ENCODE assay signal across 31 cellular contexts in the genomic region with DNA sequence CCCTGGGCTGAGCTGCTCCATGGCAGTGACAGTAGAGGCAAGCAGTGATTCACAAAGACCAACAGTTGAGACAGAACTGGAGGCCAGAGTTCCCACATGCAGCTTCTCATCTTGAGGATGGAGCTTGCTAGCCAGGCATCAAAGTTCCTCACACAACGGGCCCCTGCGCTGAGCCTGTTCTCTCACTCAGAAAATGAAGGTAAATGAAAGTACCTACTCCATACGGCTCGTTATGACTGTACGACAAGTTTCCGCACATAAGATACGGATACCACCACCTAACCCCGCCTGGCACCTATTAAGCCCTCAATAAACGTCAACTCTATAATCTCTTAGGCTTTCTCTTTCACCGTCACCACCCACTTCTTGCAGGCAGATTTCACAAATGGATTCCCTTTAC. TPM values are rescaled to one million over a fixed set of nuclear protein-coding genes. Genes with fewer than 3 reads are reported as not detected.
A peak's percentile ranks its signal among the peaks of the same experiment; 100 is the strongest.
DNase-seq lines count a peak whose midpoint lies in the region; ATAC-seq, FAIRE-seq and TF ChIP-seq lines count a peak whose summit lies in the region.
"Had no signal": no experiment of that assay in that cellular context is flagged by ENCODE, and none has a peak within 500 bp of the region (broad histone marks: within the 10 kb centered on the region; RNA-seq: fewer than 3 reads in every experiment).

No MANE protein-coding gene starts in this region.

- no peak for TF ChIP-seq POLR2A in H1 (IDR thresholded peaks at IDR 0.05; ENCODE audit: control extremely low read depth in 1 of 2, low read depth in 2 of 2, low read length in 2 of 2)
- TF ChIP-seq POLR2A in suprapubic skin (IDR thresholded peaks at IDR 0.05): no peak

- H3K9me3 Mint-ChIP-seq in activated naive CD4-positive, alpha-beta T cell treated with anti-CD3 and anti-CD28 coated beads for 36 hours: no peaks in the 10 kb centered on the region
- H3K9me3 Mint-ChIP-seq in activated naive CD4-positive, alpha-beta T cell treated with anti-CD3 and anti-CD28 coated beads, Interleukin-2, amount 10 ng/mL, durations not matched to agents 7 days and 5 days: no peaks in the 10 kb centered on the region
- H3K9me3 Mint-ChIP-seq: effector memory CD8-positive, alpha-beta T cell; stimulated activated naive CD8-positive, alpha-beta T cell treated with anti-CD3 and anti-CD28 coated beads, Interleukin-15, Interleukin-2, amounts not matched to agents 100 ng/mL and 50 ng/mL, for 24 hours had no signal

- 92% methylated on average over 10 of the region's 10 CpGs; no CpG with 5 or more reads in 1 of the 2 experiments for WGBS in H1 (ENCODE audit: extremely low coverage in 1 of 2, insufficient coverage in 1 of 2, insufficient read length in 1 of 2, insufficient replicate concordance in 2 of 2, low coverage in 1 of 2, low lambda C conversion rate in 2 of 2, missing lambda C conversion rate in 1 of 2), 2 experiments
- 78% methylated on average over 10 of the region's 10 CpGs for WGBS in suprapubic skin
- WGBS in mesenchymal stem cell: 93% methylated on average over 10 of the region's 10 CpGs

- TF ChIP-seq EP300 in H1 (IDR thresholded peaks at IDR 0.05; ENCODE audit: borderline replicate concordance in 1 of 2, low read depth in 2 of 2, low read length in 2 of 2): no peak
- TF ChIP-seq EP300 in suprapubic skin (IDR thresholded peaks at IDR 0.05): no peak

- H3K36me3 ChIP-seq in RWPE2 (ENCODE audit: low read depth) (peaks cover 47% of the 10 kb centered on the region), H1 (ENCODE audit: control insufficient read depth in 2 of 4, insufficient read depth in 4 of 4, low read length in 3 of 4) (peaks cover 28 to 49% (median 42%) of the 10 kb centered on the region in 4 experiments), suprapubic skin (peaks cover 43% of the 10 kb centered on the region), mesenchymal stem cell (ENCODE audit: control insufficient read depth in 1 of 2, insufficient read depth in 2 of 2, low read depth in 1 of 2, low read length in 2 of 2) (peaks cover 59% of the 10 kb centered on the region in 2 experiments)

- peaks cover 34% of the 10 kb centered on the region for H3K4me1 Mint-ChIP-seq in activated naive CD4-positive, alpha-beta T cell treated with anti-CD3 and anti-CD28 coated beads for 36 hours (ENCODE audit: low read depth)
- H3K4me1 Mint-ChIP-seq in activated naive CD4-positive, alpha-beta T cell treated with anti-CD3 and anti-CD28 coated beads, Interleukin-2, amount 10 ng/mL, durations not matched to agents 7 days and 5 days: peaks cover 37% of the 10 kb centered on the region

- POLR2A ChIA-PET in H1 (lab: Charles Lee; ENCODE audit: partially characterized antibody): interaction anchor here (0.6 to 5.8 kb wide), 6 partner anchors 12 to 171 kb away, joined by 3 to 34 read pairs (median 4); a partner anchor contains a TSS

- peak overlapping the region; percentile 20 for H3K27ac Mint-ChIP-seq in activated naive CD4-positive, alpha-beta T cell treated with anti-CD3 and anti-CD28 coated beads for 36 hours
- H3K27ac Mint-ChIP-seq in activated naive CD4-positive, alpha-beta T cell treated with anti-CD3 and anti-CD28 coated beads, Interleukin-2, amount 10 ng/mL, durations not matched to agents 7 days and 5 days: no peak overlapping the region

- peaks cover 0 to 12% of the 10 kb centered on the region in 2 experiments for H4K20me1 ChIP-seq in H1 (replicated peaks in 1 of 2; ENCODE audit: control insufficient read depth in 1 of 2, insufficient read depth in 2 of 2, low read length in 2 of 2)

- TF ChIP-seq CTCF in RWPE2 (IDR thresholded peaks at IDR 0.05; ENCODE audit: poor library complexity, severe bottlenecking): no peak
- TF ChIP-seq CTCF in H1 (IDR thresholded peaks at IDR 0.05; ENCODE audit: control extremely low read depth in 1 of 3, insufficient read depth in 1 of 3, low read depth in 1 of 3, low read length in 3 of 3): no peak
- TF ChIP-seq CTCF in suprapubic skin (IDR thresholded peaks at IDR 0.05): no peak

- no peak overlapping the region for H2BK20ac ChIP-seq in H1 (ENCODE audit: low read length)

- H3K4ac ChIP-seq in H1 (replicated peaks; ENCODE audit: insufficient read length, low read depth, low read length) (no peak overlapping the region), mesenchymal stem cell (ENCODE audit: low read depth in 1 of 2, low read length in 2 of 2) (no peak overlapping the region)

- H4K5ac ChIP-seq in H1 (ENCODE audit: insufficient read length, low read depth, low read length): no peak overlapping the region

- H3K14ac ChIP-seq in H1 (ENCODE audit: insufficient read length) (no peak overlapping the region), mesenchymal stem cell (ENCODE audit: low read length in 2 of 2) (no peak overlapping the region)

- no peak for FAIRE-seq in H1 (lab: Jason Lieb, UNC)
- FAIRE-seq: A549 had no signal

- ATAC-seq in RWPE2 (ENCODE audit: low read depth): no peak
- ATAC-seq: A549; effector memory CD8-positive, alpha-beta T cell; right cardiac atrium had no signal

- H4K8ac ChIP-seq in H1 (ENCODE audit: extremely low read depth, insufficient read depth, low read length) (no peak overlapping the region), mesenchymal stem cell (ENCODE audit: low read length) (no peak overlapping the region)

- TF ChIP-seq RAD21 in H1 (IDR thresholded peaks at IDR 0.05 in 1 of 2, conservative IDR thresholded peaks at IDR 0.05 in 1 of 2; ENCODE audit: low read depth in 2 of 2, low read length in 2 of 2): no peak

- H3K23me2 ChIP-seq in H1 (ENCODE audit: low read depth, low read length): 0 out of 2 replicates have a peak, but pooled peaks cover 1% of the 10 kb centered on the region

- no peak overlapping the region for H3K56ac ChIP-seq in H1 (replicated peaks; ENCODE audit: insufficient read length, low read depth, low read length)

- H3K36me3 Mint-ChIP-seq in activated naive CD4-positive, alpha-beta T cell treated with anti-CD3 and anti-CD28 coated beads for 36 hours (ENCODE audit: low read depth): peaks cover 10% of the 10 kb centered on the region
- H3K36me3 Mint-ChIP-seq in activated naive CD4-positive, alpha-beta T cell treated with anti-CD3 and anti-CD28 coated beads, Interleukin-2, amount 10 ng/mL, durations not matched to agents 7 days and 5 days: peaks cover 20% of the 10 kb centered on the region

- no peak overlapping the region for H2BK15ac ChIP-seq in H1 (ENCODE audit: low read length)
- H2BK15ac ChIP-seq in mesenchymal stem cell (ENCODE audit: low read depth, poor library complexity, severe bottlenecking): no peak overlapping the region

- H3K27me3 ChIP-seq in RWPE2 (ENCODE audit: insufficient read depth, poor library complexity, severe bottlenecking) (no peaks in the 10 kb centered on the region), H1 (replicated peaks in 1 of 4; ENCODE audit: control insufficient read depth in 3 of 4, extremely low read depth in 1 of 4, insufficient read depth in 3 of 4, low read length in 3 of 4) (no peaks in the 10 kb centered on the region), suprapubic skin (no peaks in the 10 kb centered on the region), mesenchymal stem cell (ENCODE audit: control insufficient read depth in 1 of 2, insufficient read depth in 1 of 2, low read length in 2 of 2) (no peaks in the 10 kb centered on the region)
- H3K27me3 ChIP-seq: cardiac muscle cell had no signal

- no peak overlapping the region for H3K9ac ChIP-seq in H1 (replicated peaks in 1 of 4; ENCODE audit: extremely low read depth in 1 of 4, low read depth in 3 of 4, low read length in 3 of 4)
- no peak overlapping the region for H3K9ac ChIP-seq in mesenchymal stem cell (ENCODE audit: low read length)

- CTCF ChIA-PET in activated naive CD4-positive, alpha-beta T cell treated with anti-CD3 and anti-CD28 coated beads for 36 hours (lab: Charles Lee): interaction anchor here (0.8 to 9.9 kb wide), 4 partner anchors 11 to 45 kb away, joined by 4 to 159 read pairs (median 6); a partner anchor contains a TSS
- CTCF ChIA-PET in activated naive CD4-positive, alpha-beta T cell treated with anti-CD3 and anti-CD28 coated beads, Interleukin-2, amount 10 ng/mL, durations not matched to agents 7 days and 5 days (lab: Charles Lee): interaction anchor here (0.6 to 15.7 kb wide), 6 partner anchors 7 to 85 kb away, joined by 3 to 255 read pairs (median 7); a partner anchor contains a TSS
- CTCF ChIA-PET in H1 (lab: Charles Lee; ENCODE audit: partially characterized antibody): interaction anchor here (0.9 to 21.6 kb wide), 5 partner anchors 6 to 157 kb away, joined by 3 to 358 read pairs (median 37); a partner anchor contains a TSS

- H2AK5ac ChIP-seq in H1 (ENCODE audit: low read depth, low read length) (no peak overlapping the region), mesenchymal stem cell (ENCODE audit: low read length, severe bottlenecking) (no peak overlapping the region)

- no peak overlapping the region for H3K4me3 Mint-ChIP-seq in activated naive CD4-positive, alpha-beta T cell treated with anti-CD3 and anti-CD28 coated beads for 36 hours
- H3K4me3 Mint-ChIP-seq in activated naive CD4-positive, alpha-beta T cell treated with anti-CD3 and anti-CD28 coated beads, Interleukin-2, amount 10 ng/mL, durations not matched to agents 7 days and 5 days: no peak overlapping the region
- H3K4me3 Mint-ChIP-seq: effector memory CD8-positive, alpha-beta T cell; stimulated activated naive CD8-positive, alpha-beta T cell treated with anti-CD3 and anti-CD28 coated beads, Interleukin-15, Interleukin-2, amounts not matched to agents 100 ng/mL and 50 ng/mL, for 24 hours had no signal

- H3K79me2 ChIP-seq in H1 (ENCODE audit: control insufficient read depth in 1 of 2, insufficient read depth in 2 of 2, low read length in 2 of 2): no peaks in the 10 kb centered on the region

- DNase-seq in activated naive CD4-positive, alpha-beta T cell treated with anti-CD3 and anti-CD28 coated beads for 36 hours: no peak
- no peak for DNase-seq in activated naive CD4-positive, alpha-beta T cell treated with anti-CD3 and anti-CD28 coated beads, Interleukin-2, amount 10 ng/mL, durations not matched to agents 7 days and 5 days
- DNase-seq in RWPE2 (ENCODE audit: low spot score) (no peak), H1 (ENCODE audit: low read depth in 1 of 2, low spot score in 2 of 2) (no peak), suprapubic skin (ENCODE audit: low spot score in 2 of 2) (no peak), H4 (ENCODE audit: low spot score) (no peak), mesenchymal stem cell (no peak), activated gamma-delta T cell (lab: John Stamatoyannopoulos, UW) (no peak)
- DNase-seq: activated CD4-positive, CD25-positive, alpha-beta regulatory T cell; aorta; effector memory CD8-positive, alpha-beta T cell; glutamatergic neuron; HCEC 1CT; KBM-7; left ventricle myocardium inferior; mesendoderm; NCI-H1092 treated with DMSO at 0.1 percent for 48 hours; NCI-H1694 treated with DMSO at 0.1 percent for 48 hours; NCI-H510A; posterior cingulate gyrus; RPMI8226; stimulated activated CD4-positive, alpha-beta T cell treated with anti-CD3 and anti-CD28 coated beads, Interleukin-2, amount 100 ng/mL, for 24 hours; T-helper 1 cell had no signal

- H2BK12ac ChIP-seq in H1 (ENCODE audit: low read depth, low read length) (no peak overlapping the region), mesenchymal stem cell (ENCODE audit: low read length in 2 of 2) (no peak overlapping the region)

- H3K9me3 ChIP-seq in RWPE2 (ENCODE audit: severe bottlenecking) (no peaks in the 10 kb centered on the region), H1 (ENCODE audit: insufficient read depth in 2 of 2, low read depth in 1 of 2, low read length in 1 of 2) (no peaks in the 10 kb centered on the region), suprapubic skin (no peaks in the 10 kb centered on the region), mesenchymal stem cell (ENCODE audit: control insufficient read depth, low read length) (no peaks in the 10 kb centered on the region)
- H3K9me3 ChIP-seq: A549, left ventricle myocardium inferior, thoracic aorta had no signal

- H3K4me3 ChIP-seq in RWPE2 (ENCODE audit: severe bottlenecking) (no peak overlapping the region), H1 (ENCODE audit: extremely low read depth in 1 of 4, insufficient read depth in 2 of 4, low read depth in 3 of 4, low read length in 4 of 4) (no peak overlapping the region), suprapubic skin (no peak overlapping the region), mesenchymal stem cell (ENCODE audit: insufficient read depth in 1 of 2, low read depth in 1 of 2, low read length in 2 of 2) (no peak overlapping the region)
- H3K4me3 ChIP-seq: A549, cardiac muscle cell, coronary artery, left ventricle myocardium inferior, thoracic aorta had no signal

- H3K27me3 Mint-ChIP-seq in activated naive CD4-positive, alpha-beta T cell treated with anti-CD3 and anti-CD28 coated beads for 36 hours (ENCODE audit: low read depth): no peaks in the 10 kb centered on the region
- H3K27me3 Mint-ChIP-seq in activated naive CD4-positive, alpha-beta T cell treated with anti-CD3 and anti-CD28 coated beads, Interleukin-2, amount 10 ng/mL, durations not matched to agents 7 days and 5 days: no peaks in the 10 kb centered on the region
- H3K27me3 Mint-ChIP-seq: effector memory CD8-positive, alpha-beta T cell; stimulated activated naive CD8-positive, alpha-beta T cell treated with anti-CD3 and anti-CD28 coated beads, Interleukin-15, Interleukin-2, amounts not matched to agents 100 ng/mL and 50 ng/mL, for 24 hours had no signal

- H3K23ac ChIP-seq in H1 (ENCODE audit: insufficient read length) (no peak overlapping the region), mesenchymal stem cell (ENCODE audit: low read length in 2 of 2) (no peak overlapping the region)

- intact Hi-C loops in activated naive CD4-positive, alpha-beta T cell treated with anti-CD3 and anti-CD28 coated beads for 36 hours (cut with micrococcal nuclease): no loop called here

- H2AFZ ChIP-seq in H1 (ENCODE audit: low read length): no peak overlapping the region
- no peak overlapping the region for H2AFZ ChIP-seq in mesenchymal stem cell (ENCODE audit: low read depth, low read length)

- no peak overlapping the region for H3K4me2 ChIP-seq in H1 (ENCODE audit: insufficient read depth in 1 of 2, low read depth in 2 of 2, low read length in 2 of 2)
- no peak overlapping the region for H3K4me2 ChIP-seq in mesenchymal stem cell (ENCODE audit: low read length, poor library complexity, severe bottlenecking)
- H3K4me2 ChIP-seq: A549 had no signal

- H2BK120ac ChIP-seq in H1 (replicated peaks; ENCODE audit: low read depth, low read length) (no peak overlapping the region), mesenchymal stem cell (ENCODE audit: low read depth, low read length) (no peak overlapping the region)

- no peak overlapping the region for H3K18ac ChIP-seq in H1 (ENCODE audit: extremely low read depth, low read length)
- H3K18ac ChIP-seq in mesenchymal stem cell (ENCODE audit: low read depth in 1 of 2, low read length in 2 of 2): no peak overlapping the region

- H3K79me1 ChIP-seq in H1 (ENCODE audit: low read depth, low read length): no peaks in the 10 kb centered on the region
- H3K79me1 ChIP-seq in mesenchymal stem cell (replicated peaks; ENCODE audit: low read length, poor library complexity, severe bottlenecking): peaks cover 14% of the 10 kb centered on the region

- H4K91ac ChIP-seq in H1 (replicated peaks; ENCODE audit: insufficient read length, low read length) (no peak overlapping the region), mesenchymal stem cell (ENCODE audit: low read length) (no peak overlapping the region)

- H3K4me1 ChIP-seq in RWPE2 (ENCODE audit: insufficient read depth, poor library complexity, severe bottlenecking) (peaks cover 36% of the 10 kb centered on the region), H1 (replicated peaks in 1 of 4; ENCODE audit: control insufficient read depth in 3 of 4, insufficient read depth in 4 of 4, low read length in 3 of 4) (no peaks in the 10 kb centered on the region), suprapubic skin (peaks cover 56% of the 10 kb centered on the region), mesenchymal stem cell (ENCODE audit: control insufficient read depth, insufficient read depth, low read depth, low read length) (peaks cover 2% of the 10 kb centered on the region)
- H3K4me1 ChIP-seq: left ventricle myocardium inferior had no signal

- H2BK5ac ChIP-seq in H1 (ENCODE audit: low read depth, low read length): no peak overlapping the region
- H2BK5ac ChIP-seq in mesenchymal stem cell (ENCODE audit: low read depth, low read length, poor library complexity, severe bottlenecking): no peak overlapping the region

- peak overlapping the region; percentile 79 for H3K27ac ChIP-seq in RWPE2 (ENCODE audit: poor library complexity, severe bottlenecking)
- H3K27ac ChIP-seq in H1 (ENCODE audit: low read depth, low read length): no peak overlapping the region
- peak overlapping the region; percentile 9 for H3K27ac ChIP-seq in suprapubic skin
- no peak overlapping the region for H3K27ac ChIP-seq in mesenchymal stem cell (ENCODE audit: low read length, poor library complexity, severe bottlenecking)
- H3K27ac ChIP-seq: A549, cardiac muscle cell, coronary artery, left ventricle myocardium inferior, thoracic aorta had no signal

RNA-seq across cellular contexts. Expression of a gene that starts 12.9 kb away (rescaled TPM):
- 10 to 100 TPM; 38.2 to 38.6 TPM for total RNA-seq in activated naive CD4-positive, alpha-beta T cell treated with anti-CD3 and anti-CD28 coated beads for 36 hours
- total RNA-seq in H1 (2021; fragmentation: NEBNext Ultra II Directional; extraction: Animal tissue kit (Norgen Biotek cat#: 25700)): 55.0 and 57.9 TPM in 2 replicates
- 44.0 and 50.5 TPM in 2 replicates for polyA plus RNA-seq in H1 (2011; rRNA removed)
- 35.5 TPM for polyA plus RNA-seq in H1 (2011; cell fraction: cytosol; rRNA removed)
- 96.6 TPM for polyA plus RNA-seq in H1 (2011; cell fraction: nucleus; rRNA removed)
- 44.3 to 55.6 TPM (median 49.2 TPM) in 4 replicates for polyA plus RNA-seq in H1 (2012, experiment 1 of 2)
- 61.6 TPM for polyA plus RNA-seq in H1 (2012, experiment 2 of 2)
- 31.4 TPM for polyA plus RNA-seq in H1 (2013, experiment 1 of 2)
- 28.6 TPM for polyA plus RNA-seq in H1 (2013, experiment 2 of 2)
- polyA minus RNA-seq in H1 (2011; rRNA and poly(A)+ RNA removed): 65.7 and 66.4 TPM in 2 replicates
- polyA minus RNA-seq in H1 (2011; cell fraction: cytosol; rRNA and poly(A)+ RNA removed): 25.9 TPM
- polyA minus RNA-seq in H1 (2011; cell fraction: nucleus; rRNA and poly(A)+ RNA removed): 50.5 TPM
- total RNA-seq in suprapubic skin: 10 to 100 TPM; 40.4 to 50.4 (median 44.1) TPM
- 23.4 and 30.1 TPM in 2 replicates for total RNA-seq in H4 (2014; rRNA removed; shearing (Covaris generic))
- polyA plus RNA-seq in mesenchymal stem cell (2013, experiment 1 of 2): 13.2 TPM
- polyA plus RNA-seq in mesenchymal stem cell (2013, experiment 2 of 2): 12.8 TPM

RNA-seq across cellular contexts. Expression of a gene that starts 13.5 kb away (rescaled TPM):
- 1 to 10 TPM; 7.2 to 8.1 TPM for total RNA-seq in activated naive CD4-positive, alpha-beta T cell treated with anti-CD3 and anti-CD28 coated beads for 36 hours
- total RNA-seq in H1 (2021; fragmentation: NEBNext Ultra II Directional; extraction: Animal tissue kit (Norgen Biotek cat#: 25700)): 2.6 and 3.0 TPM in 2 replicates
- polyA plus RNA-seq in H1 (2011; rRNA removed): 6.4 and 7.6 TPM in 2 replicates
- polyA plus RNA-seq in H1 (2011; cell fraction: cytosol; rRNA removed): 4.0 TPM
- polyA plus RNA-seq in H1 (2011; cell fraction: nucleus; rRNA removed): 7.0 TPM
- 1.9 to 3.7 TPM (median 3.0 TPM) in 4 replicates for polyA plus RNA-seq in H1 (2012, experiment 1 of 2)
- 2.9 TPM for polyA plus RNA-seq in H1 (2012, experiment 2 of 2)
- polyA plus RNA-seq in H1 (2013, experiment 1 of 2): 4.4 TPM
- polyA plus RNA-seq in H1 (2013, experiment 2 of 2): 4.8 TPM
- polyA minus RNA-seq in H1 (2011; rRNA and poly(A)+ RNA removed): 1.7 and 3.2 TPM in 2 replicates
- polyA minus RNA-seq in H1 (2011; cell fraction: cytosol; rRNA and poly(A)+ RNA removed): 2.7 TPM
- 4.3 TPM for polyA minus RNA-seq in H1 (2011; cell fraction: nucleus; rRNA and poly(A)+ RNA removed)
- total RNA-seq in suprapubic skin: 1,000 to 10,000 TPM; 1,277 to 1,951 (median 1,548) TPM
- total RNA-seq in H4 (2014; rRNA removed; shearing (Covaris generic)): 15.9 and 18.3 TPM in 2 replicates
- 1.3 TPM for polyA plus RNA-seq in mesenchymal stem cell (2013, experiment 1 of 2)
- polyA plus RNA-seq in mesenchymal stem cell (2013, experiment 2 of 2): 1.2 TPM

RNA-seq across cellular contexts. Expression of a gene that starts 58.5 kb away (rescaled TPM):
- total RNA-seq in activated naive CD4-positive, alpha-beta T cell treated with anti-CD3 and anti-CD28 coated beads for 36 hours: not detected
- total RNA-seq in H1 (2021; fragmentation: NEBNext Ultra II Directional; extraction: Animal tissue kit (Norgen Biotek cat#: 25700)): not detected in 2 replicates
- 0.38 TPM in 1 of 2 replicates, not detected in the other for polyA plus RNA-seq in H1 (2011; rRNA removed)
- polyA plus RNA-seq in H1 (2011; cell fraction: cytosol; rRNA removed): 0.25 TPM
- polyA plus RNA-seq in H1 (2011; cell fraction: nucleus; rRNA removed): 0.54 TPM
- polyA plus RNA-seq in H1 (2012, experiment 1 of 2): 0.11 to 0.27 TPM (median 0.25 TPM) in 4 replicates
- not detected for polyA plus RNA-seq in H1 (2012, experiment 2 of 2)
- polyA plus RNA-seq in H1 (2013, experiment 1 of 2): 0.02 TPM
- not detected for polyA plus RNA-seq in H1 (2013, experiment 2 of 2)
- not detected in 2 replicates for polyA minus RNA-seq in H1 (2011; rRNA and poly(A)+ RNA removed)
- not detected for polyA minus RNA-seq in H1 (2011; cell fraction: cytosol; rRNA and poly(A)+ RNA removed)
- not detected for polyA minus RNA-seq in H1 (2011; cell fraction: nucleus; rRNA and poly(A)+ RNA removed)
- total RNA-seq in suprapubic skin: 10 to 100 TPM in 2 of 4 donors, 1 to 10 TPM in 2; 2.1 to 66.5 (median 13.1) TPM
- 0.97 TPM in 1 of 2 replicates, not detected in the other for total RNA-seq in H4 (2014; rRNA removed; shearing (Covaris generic))
- polyA plus RNA-seq in mesenchymal stem cell (2013, experiment 1 of 2): 0.03 TPM
- 0.11 TPM for polyA plus RNA-seq in mesenchymal stem cell (2013, experiment 2 of 2)
- total RNA-seq: epithelial cell of proximal tubule, fibroblast of villous mesenchyme had no signal

Comparison
In these comparisons a context has a peak if more than half of its experiments do, and no peak if none do; other contexts are left out.
1. H3K27ac ChIP-seq: peak in RWPE2 (single experiment) and suprapubic skin (single experiment); none in H1 (single experiment) and mesenchymal stem cell (single experiment).
2. RNA of a gene that starts 13.5 kb away (total RNA-seq): 1,277 to 1,951 TPM in suprapubic skin; 15.9 to 18.3 TPM in H4, 7.2 to 8.1 TPM in activated naive CD4-positive, alpha-beta T cell treated with anti-CD3 and anti-CD28 coated beads for 36 hours and 2.6 to 3.0 TPM in H1; every median in the first group is over 10 times any median in the second.